8 cellular contexts compared by ENCODE assay signal in the genomic region with DNA sequence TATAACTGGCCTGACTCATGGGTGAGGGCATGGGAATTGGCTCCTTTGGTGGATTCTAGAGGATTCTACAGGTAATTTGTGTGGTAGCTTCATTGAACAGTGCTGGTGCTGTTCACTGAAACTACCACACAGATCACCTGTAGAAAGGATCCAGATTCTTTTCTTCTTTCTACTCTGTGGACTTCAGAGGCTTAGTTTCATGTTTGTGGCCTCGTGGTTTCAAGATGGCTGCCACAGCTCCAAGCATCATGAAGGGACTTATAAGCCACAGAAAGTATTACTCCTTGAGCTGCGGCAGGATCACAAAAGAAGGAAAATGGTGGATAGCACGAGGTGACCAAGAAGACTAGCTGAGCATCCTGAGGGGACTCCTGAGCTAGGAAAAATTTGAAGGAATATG.
"Had no signal": no experiment of that assay in that cellular context is flagged by ENCODE, and none has a peak within 500 bp of the region (broad histone marks: within the 10 kb centered on the region; RNA-seq: fewer than 3 reads in every experiment).

No MANE protein-coding gene starts in this region.

- DNase-seq: GDM1, GF-D8 had no signal

- FAIRE-seq: G401.6, GM12878, GM12891, GM12892, GM18507, GM19239 had no signal

- H3K4me3 ChIP-seq: GM12878 had no signal

- ATAC-seq: GM12878 had no signal
